In the genomic region with DNA sequence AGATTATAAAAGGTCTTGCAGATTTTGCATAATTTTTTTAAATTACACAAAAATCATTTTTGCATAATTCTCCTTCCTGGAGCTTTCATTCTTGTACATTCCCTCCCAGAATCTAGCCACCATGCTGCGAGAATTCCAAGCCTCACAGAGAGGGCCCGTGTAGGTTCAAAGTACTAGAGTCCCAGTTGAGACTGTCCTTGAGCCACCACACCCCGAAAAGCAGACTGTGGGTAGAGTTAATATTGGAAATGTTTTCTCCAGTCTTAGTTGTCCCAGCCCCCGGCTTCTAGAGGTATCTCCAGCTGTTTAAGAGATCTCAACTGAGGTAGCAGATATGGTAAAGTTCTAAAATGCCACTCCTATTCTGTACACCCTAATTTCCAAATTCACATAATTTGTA, we compare ENCODE assay signal across 8 cellular contexts.
"Had no signal": no experiment of that assay in that cellular context is flagged by ENCODE, and none has a peak within 500 bp of the region (broad histone marks: within the 10 kb centered on the region; RNA-seq: fewer than 3 reads in every experiment).

No MANE protein-coding gene starts in this region.

- H3K4me3 ChIP-seq: GM23248, HAP-1 had no signal

- H3K9ac ChIP-seq: GM23248 had no signal

- H3K4me1 ChIP-seq: HAP-1 had no signal

- H3K27ac ChIP-seq: GM23248, HL-60 had no signal

- H2AFZ ChIP-seq: GM23248 had no signal

- ATAC-seq: HCT116, HepG2 had no signal

- H3K9me3 ChIP-seq: HAP-1 had no signal

- DNase-seq: GM23248, GOT3, H7, HFFc6 had no signal

- H3K36me3 ChIP-seq: HAP-1 had no signal

- FAIRE-seq: HepG2 had no signal
